20 cellular contexts compared by ENCODE assay signal in genomic region chr16:68366062-68366461, GRCh38. TPM values are rescaled to one million over a fixed set of nuclear protein-coding genes. Genes with fewer than 3 reads are reported as not detected.
A peak's percentile ranks its signal among the peaks of the same experiment; 100 is the strongest.
DNase-seq lines count a peak whose midpoint lies in the region; ATAC-seq, FAIRE-seq and TF ChIP-seq lines count a peak whose summit lies in the region.
"Had no signal": no experiment of that assay in that cellular context is flagged by ENCODE, and none has a peak within 500 bp of the region (broad histone marks: within the 10 kb centered on the region; RNA-seq: fewer than 3 reads in every experiment).

No MANE protein-coding gene starts in this region.

- H2BK5ac ChIP-seq in neuronal stem cell (ENCODE audit: low read length), result no peak overlapping the region

- no peak overlapping the region for H4K91ac ChIP-seq in neuronal stem cell (ENCODE audit: low read depth, low read length, poor library complexity)

- DNase-seq in activated naive CD4-positive, alpha-beta T cell treated with anti-CD3 and anti-CD28 coated beads, Interleukin-2, amount 10 ng/mL, durations not matched to agents 7 days and 5 days, result no peak
- DNase-seq in activated naive CD4-positive, alpha-beta T cell treated with Interleukin-2 at 50 U/mL for 16 hours, result no peak
- DNase-seq in HTR-8/SVneo (ENCODE audit: insufficient read length, low spot score), result no peak
- no peak for DNase-seq in T-helper 17 cell
- DNase-seq in neuronal stem cell (ENCODE audit: low spot score), result no peak
- DNase-seq in effector memory CD4-positive, alpha-beta T cell, result no peak
- no peak for DNase-seq in kidney
- DNase-seq in body of pancreas, result no peak
- DNase-seq: 8988T, DMS53, H9, Kasumi-1, NCI-H1105, NCI-H1694, NCI-H2107, NCI-H226, NCI-H69, PC-3 had no signal

- no peak overlapping the region for H2BK12ac ChIP-seq in neuronal stem cell (ENCODE audit: low read length)

- peaks cover under 1% of the 10 kb centered on the region for H3K36me3 Mint-ChIP-seq in activated naive CD4-positive, alpha-beta T cell treated with anti-CD3 and anti-CD28 coated beads, Interleukin-2, amount 10 ng/mL, durations not matched to agents 7 days and 5 days
- no peaks in the 10 kb centered on the region for H3K36me3 Mint-ChIP-seq in T-helper 17 cell (ENCODE audit: low read depth)
- H3K36me3 Mint-ChIP-seq: IgD-negative memory B cell had no signal

- H3K27ac ChIP-seq in neuronal stem cell (replicated peaks; ENCODE audit: low read length), result no peak overlapping the region
- H3K27ac ChIP-seq in effector memory CD4-positive, alpha-beta T cell (ENCODE audit: insufficient read depth, low read length, poor library complexity, severe bottlenecking), result no peak overlapping the region
- H3K27ac ChIP-seq in kidney (ENCODE audit: low read depth in 2 of 2, low read length in 2 of 2), result no peak overlapping the region
- no peak overlapping the region for H3K27ac ChIP-seq in body of pancreas
- H3K27ac ChIP-seq: C4-2B had no signal

- H3K23ac ChIP-seq in neuronal stem cell (ENCODE audit: low read depth, low read length, poor library complexity), result no peak overlapping the region

- peak; percentile 9 for FAIRE-seq in HTR-8/SVneo (lab: Jason Lieb, UNC)
- no peak for FAIRE-seq in kidney (lab: Jason Lieb, UNC)

- H3K4me1 ChIP-seq in neuronal stem cell (ENCODE audit: control insufficient read depth in 2 of 2, insufficient read depth in 1 of 2, low read depth in 1 of 2, low read length in 2 of 2) (peaks cover 14 to 23% of the 10 kb centered on the region in 2 donors), kidney (ENCODE audit: control insufficient read depth in 1 of 2, insufficient read depth in 1 of 2, low read depth in 1 of 2, low read length in 2 of 2) (peaks cover 0 to 7% of the 10 kb centered on the region in 2 donors), body of pancreas (no peaks in the 10 kb centered on the region)
- H3K4me1 ChIP-seq in effector memory CD4-positive, alpha-beta T cell (ENCODE audit: control insufficient read depth, insufficient read depth, low read length, poor library complexity, severe bottlenecking), result peaks cover 27% of the 10 kb centered on the region

- no peak overlapping the region for H3K9ac ChIP-seq in neuronal stem cell (ENCODE audit: low read depth, low read length, poor library complexity)
- H3K9ac ChIP-seq in kidney (ENCODE audit: low read length in 2 of 2), result no peak overlapping the region

- ATAC-seq in T-helper 17 cell (no peak), body of pancreas (no peak)

- TF ChIP-seq POLR2A in body of pancreas (IDR thresholded peaks at IDR 0.05), result no peak

- peak overlapping the region; percentile 42 for H3K27ac Mint-ChIP-seq in activated naive CD4-positive, alpha-beta T cell treated with anti-CD3 and anti-CD28 coated beads, Interleukin-2, amount 10 ng/mL, durations not matched to agents 7 days and 5 days
- H3K27ac Mint-ChIP-seq in T-helper 17 cell, result no peak overlapping the region

- intact Hi-C loops in kidney (cut with DNase I) (no loop called here), body of pancreas (cut with DNase I) (no loop called here)

- H3K4me3 Mint-ChIP-seq in activated naive CD4-positive, alpha-beta T cell treated with anti-CD3 and anti-CD28 coated beads, Interleukin-2, amount 10 ng/mL, durations not matched to agents 7 days and 5 days, result no peak overlapping the region
- H3K4me3 Mint-ChIP-seq in T-helper 17 cell, result peak overlapping the region; percentile 36
- H3K4me3 Mint-ChIP-seq: H9 had no signal

- H2AFZ ChIP-seq in neuronal stem cell (ENCODE audit: low read length), result no peak overlapping the region

- H3K27me3 ChIP-seq in neuronal stem cell (ENCODE audit: control insufficient read depth in 3 of 3, insufficient read depth in 3 of 3, low read depth in 1 of 3, low read length in 3 of 3), result no peaks in the 10 kb centered on the region
- H3K27me3 ChIP-seq in effector memory CD4-positive, alpha-beta T cell (replicated peaks; ENCODE audit: control insufficient read depth, insufficient read depth, low read length, poor library complexity, severe bottlenecking), result no peaks in the 10 kb centered on the region
- H3K27me3 ChIP-seq in body of pancreas, result no peaks in the 10 kb centered on the region

- H4K8ac ChIP-seq in neuronal stem cell (ENCODE audit: low read depth, low read length), result no peak overlapping the region

- WGBS in neuronal stem cell (ENCODE audit: extremely low coverage in 2 of 2, insufficient read length in 2 of 2, insufficient replicate concordance in 1 of 2), 2 donors, result no CpG with 5 or more reads among the region's 8 CpGs
- 53 to 59% methylated on average over 8 of the region's 8 CpGs for WGBS in body of pancreas, 2 donors

- peaks cover 96% of the 10 kb centered on the region for H3K27me3 Mint-ChIP-seq in activated naive CD4-positive, alpha-beta T cell treated with anti-CD3 and anti-CD28 coated beads, Interleukin-2, amount 10 ng/mL, durations not matched to agents 7 days and 5 days
- H3K27me3 Mint-ChIP-seq in T-helper 17 cell, result peaks cover 19% of the 10 kb centered on the region
- H3K27me3 Mint-ChIP-seq: IgD-negative memory B cell had no signal

- CTCF ChIA-PET in activated naive CD4-positive, alpha-beta T cell treated with anti-CD3 and anti-CD28 coated beads, Interleukin-2, amount 10 ng/mL, durations not matched to agents 7 days and 5 days (lab: Charles Lee), result interaction anchor here (0.9 to 1.6 kb wide), 4 partner anchors 13 to 138 kb away, joined by 3 to 5 read pairs (median 3); no protein-coding TSS in a partner anchor

- H2AK5ac ChIP-seq in neuronal stem cell (ENCODE audit: low read depth, low read length), result peak overlapping the region; percentile 91

- no peaks in the 10 kb centered on the region for H3K79me1 ChIP-seq in neuronal stem cell (ENCODE audit: low read depth, low read length)

- no peak overlapping the region for H2BK120ac ChIP-seq in neuronal stem cell (ENCODE audit: low read depth, low read length)

- peaks cover 55% of the 10 kb centered on the region for H3K4me1 Mint-ChIP-seq in activated naive CD4-positive, alpha-beta T cell treated with anti-CD3 and anti-CD28 coated beads, Interleukin-2, amount 10 ng/mL, durations not matched to agents 7 days and 5 days
- H3K4me1 Mint-ChIP-seq in T-helper 17 cell, result peaks cover 37% of the 10 kb centered on the region

- no peak overlapping the region for H3K4me3 ChIP-seq in neuronal stem cell (ENCODE audit: low read length in 2 of 2)
- no peak overlapping the region for H3K4me3 ChIP-seq in effector memory CD4-positive, alpha-beta T cell (ENCODE audit: insufficient read depth, low read depth, low read length, poor library complexity, severe bottlenecking)
- H3K4me3 ChIP-seq in kidney (ENCODE audit: low read length in 2 of 2), result no peak overlapping the region
- no peak overlapping the region for H3K4me3 ChIP-seq in body of pancreas

- H3K14ac ChIP-seq in neuronal stem cell (ENCODE audit: low read length), result no peak overlapping the region

- peak overlapping the region; percentile 15 for H2BK15ac ChIP-seq in neuronal stem cell (ENCODE audit: low read length)

- TF ChIP-seq CTCF in kidney (IDR thresholded peaks at IDR 0.05; ENCODE audit: borderline replicate concordance, extremely low read depth, insufficient read depth), result no peak
- TF ChIP-seq CTCF in body of pancreas (IDR thresholded peaks at IDR 0.05), result no peak

- H3K18ac ChIP-seq in neuronal stem cell (ENCODE audit: low read length), result peak overlapping the region; percentile 78

- H3K9me3 Mint-ChIP-seq in activated naive CD4-positive, alpha-beta T cell treated with anti-CD3 and anti-CD28 coated beads, Interleukin-2, amount 10 ng/mL, durations not matched to agents 7 days and 5 days, result no peaks in the 10 kb centered on the region
- H3K9me3 Mint-ChIP-seq: H9, IgD-negative memory B cell had no signal

- H3K4me2 ChIP-seq in neuronal stem cell (ENCODE audit: insufficient read depth, low read length, poor library complexity, severe bottlenecking), result no peak overlapping the region

- H3K9me3 ChIP-seq in T-helper 17 cell (ENCODE audit: control insufficient read depth, low read length, poor library complexity, severe bottlenecking) (no peaks in the 10 kb centered on the region), neuronal stem cell (replicated peaks in 1 of 2; ENCODE audit: control insufficient read depth in 2 of 2, insufficient read depth in 1 of 2, low read depth in 1 of 2, low read length in 2 of 2) (no peaks in the 10 kb centered on the region), kidney (ENCODE audit: control insufficient read depth in 1 of 2, low read length in 2 of 2) (no peaks in the 10 kb centered on the region), body of pancreas (no peaks in the 10 kb centered on the region)
- H3K9me3 ChIP-seq in effector memory CD4-positive, alpha-beta T cell (ENCODE audit: control insufficient read depth, low read length), result no peaks in the 10 kb centered on the region

- no peak overlapping the region for H3K4ac ChIP-seq in neuronal stem cell (ENCODE audit: low read length)

- H3K36me3 ChIP-seq in neuronal stem cell (replicated peaks in 1 of 2; ENCODE audit: control insufficient read depth in 2 of 2, insufficient read depth in 2 of 2, low read length in 2 of 2), result no peaks in the 10 kb centered on the region
- H3K36me3 ChIP-seq in effector memory CD4-positive, alpha-beta T cell (ENCODE audit: control insufficient read depth, insufficient read depth, low read length), result no peaks in the 10 kb centered on the region
- no peaks in the 10 kb centered on the region for H3K36me3 ChIP-seq in kidney (ENCODE audit: control insufficient read depth in 1 of 2, insufficient read depth in 2 of 2, low read length in 2 of 2)
- H3K36me3 ChIP-seq in body of pancreas (replicated peaks in 1 of 2; ENCODE audit: insufficient read depth in 1 of 2, low read depth in 2 of 2), result no peaks in the 10 kb centered on the region

RNA-seq across cellular contexts. Expression of gene PRMT7, which starts 55.2 kb away (rescaled TPM):
- 10 to 100 TPM; 55.2 to 59.4 TPM for total RNA-seq in T-helper 17 cell
- 29.2 TPM for polyA plus RNA-seq in neuronal stem cell (2013, experiment 1 of 2)
- 27.7 TPM for polyA plus RNA-seq in neuronal stem cell (2013, experiment 2 of 2)
- total RNA-seq in kidney, result 33.7 TPM
- polyA plus RNA-seq in kidney (ENCODE audit: insufficient read depth, low read depth, low replicate concordance), result 20.4 TPM
- total RNA-seq in body of pancreas, result 10 to 100 TPM; 27.4 to 35.8 TPM

RNA-seq across cellular contexts. Expression of gene SLC7A6OS, which starts 55.3 kb away (rescaled TPM):
- total RNA-seq in T-helper 17 cell (10 to 100 TPM; 35.3 to 36.0 TPM), kidney (20.3 TPM), body of pancreas (10 to 100 TPM; 13.0 to 32.3 TPM)
- polyA plus RNA-seq in neuronal stem cell (2013, experiment 1 of 2), result 11.8 TPM
- 12.4 TPM for polyA plus RNA-seq in neuronal stem cell (2013, experiment 2 of 2)
- 9.2 TPM for polyA plus RNA-seq in kidney (ENCODE audit: insufficient read depth, low read depth, low replicate concordance)
